In the genomic region with DNA sequence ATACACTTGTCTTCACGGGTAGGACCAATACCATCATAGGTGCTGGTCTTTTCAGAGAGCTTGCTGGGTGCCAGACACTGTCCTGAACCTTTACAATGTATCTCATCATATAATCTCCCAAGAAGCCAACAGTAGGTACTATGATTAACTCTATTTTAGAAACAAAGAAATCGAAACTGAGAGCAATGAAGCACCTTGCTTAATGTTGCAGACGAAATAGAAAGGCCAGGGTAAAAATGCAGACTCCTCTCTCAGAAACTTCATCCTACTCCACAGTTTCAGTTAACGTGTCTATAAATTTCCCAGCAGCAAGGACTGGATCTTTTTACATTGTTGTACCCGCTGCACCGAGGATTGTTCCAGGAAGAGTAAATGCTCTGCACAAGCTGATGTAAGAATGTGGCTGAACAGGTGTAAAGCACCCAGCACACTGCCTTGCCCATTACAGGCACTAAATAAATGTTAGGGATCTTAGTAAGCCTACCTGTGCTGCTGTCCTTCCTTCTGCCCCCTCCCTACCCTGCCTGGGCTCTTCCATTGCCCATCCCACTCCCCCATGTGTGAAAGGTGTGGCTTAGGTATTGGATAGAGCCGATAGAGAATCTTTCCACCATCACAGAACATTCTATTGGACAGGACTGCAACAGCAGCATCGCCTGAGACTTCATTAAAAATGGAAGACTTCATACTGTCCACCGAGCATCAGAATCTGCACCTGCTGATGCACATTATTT, we compare ENCODE assay signal across 15 cellular contexts.
"Had no signal": no experiment of that assay in that cellular context is flagged by ENCODE, and none has a peak within 500 bp of the region (broad histone marks: within the 10 kb centered on the region; RNA-seq: fewer than 3 reads in every experiment).

No MANE protein-coding gene starts in this region.

- H3K27ac ChIP-seq: ascending aorta, breast epithelium, spleen had no signal

- H3K9me3 Mint-ChIP-seq: activated naive CD4-positive, alpha-beta T cell treated with anti-CD3 and anti-CD28 coated beads, Interleukin-2, amount 50 U/mL, for 24 hours; nephron; stimulated activated memory B cell treated with anti-CD40 and anti-IgM and Interleukin-4, amounts not matched to agents 10 μg/mL and 1 μg/mL and 100 μg/mL, for 72 hours had no signal

- H3K4me1 Mint-ChIP-seq: activated naive CD4-positive, alpha-beta T cell treated with anti-CD3 and anti-CD28 coated beads, Interleukin-2, amount 50 U/mL, for 24 hours had no signal

- ATAC-seq: activated CD4-positive, CD25-positive, alpha-beta regulatory T cell treated with anti-CD3 and anti-CD28 coated beads, Interleukin-2, amount 50 U/mL, for 24 hours; stimulated activated memory B cell treated with anti-CD40 and anti-IgM and Interleukin-4, amounts not matched to agents 10 μg/mL and 1 μg/mL and 100 μg/mL, for 72 hours had no signal

- H3K36me3 Mint-ChIP-seq: activated naive CD4-positive, alpha-beta T cell treated with anti-CD3 and anti-CD28 coated beads, Interleukin-2, amount 50 U/mL, for 24 hours; stimulated activated memory B cell treated with anti-CD40 and anti-IgM and Interleukin-4, amounts not matched to agents 10 μg/mL and 1 μg/mL and 100 μg/mL, for 72 hours had no signal

- H3K9me3 ChIP-seq: ascending aorta, breast epithelium, spleen had no signal

- H3K4me1 ChIP-seq: breast epithelium had no signal

- H3K27me3 ChIP-seq: ascending aorta had no signal

- DNase-seq: activated gamma-delta T cell; cortex of kidney; effector CD4-positive, alpha-beta T cell; mesendoderm; nucleus accumbens; spleen; stimulated activated CD4-positive, alpha-beta T cell treated with anti-CD3 and anti-CD28 coated beads, Interleukin-4, amount 100 ng/mL, for 4 hours; T-helper 1 cell; T-helper 9 cell had no signal

- H3K4me3 ChIP-seq: ascending aorta, breast epithelium, spleen had no signal

- H3K36me3 ChIP-seq: ascending aorta, breast epithelium, spleen had no signal

- H3K4me3 Mint-ChIP-seq: activated naive CD4-positive, alpha-beta T cell treated with anti-CD3 and anti-CD28 coated beads, Interleukin-2, amount 50 U/mL, for 24 hours; nephron; stimulated activated memory B cell treated with anti-CD40 and anti-IgM and Interleukin-4, amounts not matched to agents 10 μg/mL and 1 μg/mL and 100 μg/mL, for 72 hours had no signal

- H3K27ac Mint-ChIP-seq: activated naive CD4-positive, alpha-beta T cell treated with anti-CD3 and anti-CD28 coated beads, Interleukin-2, amount 50 U/mL, for 24 hours; nephron; stimulated activated memory B cell treated with anti-CD40 and anti-IgM and Interleukin-4, amounts not matched to agents 10 μg/mL and 1 μg/mL and 100 μg/mL, for 72 hours had no signal
